ENCODE assay signal across 9 cellular contexts in genomic region chr14:44966601-44967336, GRCh38. TPM values are rescaled to one million over a fixed set of nuclear protein-coding genes. Genes with fewer than 3 reads are reported as not detected.
DNase-seq lines count a peak whose midpoint lies in the region; ATAC-seq, FAIRE-seq and TF ChIP-seq lines count a peak whose summit lies in the region.
"Had no signal": no experiment of that assay in that cellular context is flagged by ENCODE, and none has a peak within 500 bp of the region (broad histone marks: within the 10 kb centered on the region; RNA-seq: fewer than 3 reads in every experiment).

No MANE protein-coding gene starts in this region.

- TF ChIP-seq EP300 in GM12878 (IDR thresholded peaks at IDR 0.05; ENCODE audit: borderline replicate concordance in 1 of 2, control insufficient read depth in 1 of 2, low read depth in 2 of 2, low read length in 2 of 2), result no peak

- CTCF ChIA-PET in AG04450 (lab: Charles Lee), result no interaction called here
- CTCF ChIA-PET in GM12878 (lab: Yijun Ruan, JAX), result interaction anchor here (0.7 kb wide), 1 partner anchor 287 kb away, joined by 3 read pairs; no protein-coding TSS in a partner anchor

- peaks cover 5% of the 10 kb centered on the region; the same call in 1 of the 2 replicates for H4K20me1 ChIP-seq in GM23338 (replicated peaks; ENCODE audit: insufficient read depth)
- no peaks in the 10 kb centered on the region for H4K20me1 ChIP-seq in GM12878 (ENCODE audit: control insufficient read depth, insufficient read depth)

- H3K9me3 ChIP-seq in AG04450 (ENCODE audit: control insufficient read depth, insufficient read depth, low read length) (no peaks in the 10 kb centered on the region; the same call in 1 of the 2 replicates), GM12878 (replicated peaks; ENCODE audit: control insufficient read depth, insufficient read depth, low read length) (peaks cover 4% of the 10 kb centered on the region; the same call in 2 of the 3 replicates)

- no peak overlapping the region for H3K27ac ChIP-seq in AG04450 (ENCODE audit: low read depth, low read length)
- no peak overlapping the region for H3K27ac ChIP-seq in GM23338 (ENCODE audit: low read depth)
- H3K27ac ChIP-seq in GM12878 (ENCODE audit: control insufficient read depth, insufficient read depth), result peak overlapping the region; percentile 15; the same call in 1 of the 2 replicates

- H3K9me2 ChIP-seq in GM23338 (ENCODE audit: insufficient read depth), result no peaks in the 10 kb centered on the region

- no peak for ATAC-seq in GM23338
- ATAC-seq in GM12878, result no peak
- no peak for ATAC-seq in left colon

- TF ChIP-seq CTCF in AG04450 (IDR thresholded peaks at IDR 0.05; ENCODE audit: low read depth, low read length), result no peak
- no peak for TF ChIP-seq CTCF in GM23338 (conservative IDR thresholded peaks at IDR 0.05; ENCODE audit: low read depth in 2 of 2)
- TF ChIP-seq CTCF in GM12878 (IDR thresholded peaks at IDR 0.05 in 2 of 3, conservative IDR thresholded peaks at IDR 0.05 in 1 of 3; ENCODE audit: control insufficient read depth in 2 of 3, extremely low read depth in 1 of 3, insufficient read depth in 1 of 3, low read depth in 3 of 3, low read length in 3 of 3), result no peak
- no peak for TF ChIP-seq CTCF in mesothelial cell of epicardium (IDR thresholded peaks at IDR 0.05; ENCODE audit: unreplicated experiment)

- H3K9me3 Mint-ChIP-seq in GM23338 (no peaks in the 10 kb centered on the region), mesothelial cell of epicardium (peaks cover 26% of the 10 kb centered on the region)

- peak overlapping the region; percentile 58 for H3K4me3 Mint-ChIP-seq in GM23338
- H3K4me3 Mint-ChIP-seq in mesothelial cell of epicardium, result peak overlapping the region; percentile 42

- intact Hi-C loops in GM12878 (cut with micrococcal nuclease; ENCODE audit: unreplicated experiment), result no loop called here
- intact Hi-C loops in left colon (cut with DNase I, micrococcal nuclease), result loop anchor here in 1 of 2 donors (10.0 kb wide), 2 partner anchors 118 to 168 kb away; partner anchors contain the start of genes FANCM, FKBP3 and PRPF39

- RAD21 ChIA-PET in GM12878 (lab: Charles Lee; ENCODE audit: unreplicated experiment), result no interaction called here

- H3K4me3 ChIP-seq in AG04450 (ENCODE audit: low read depth, low read length), result peak overlapping the region; percentile 45
- H3K4me3 ChIP-seq in GM23338, result peak overlapping the region; percentile 41
- peak overlapping the region; percentile 60 for H3K4me3 ChIP-seq in GM12878

- DNase-seq in AG04450 (ENCODE audit: low read depth, low spot score) (no peak), GM23338 (ENCODE audit: low spot score) (no peak), GM12878 (ENCODE audit: low read depth, low spot score) (no peak), mesothelial cell of epicardium (ENCODE audit: low spot score in 2 of 2, unreplicated experiment in 2 of 2) (no peak), NCI-H1105 treated with DMSO at 0.1 percent for 48 hours (lab: John Stamatoyannopoulos, UW) (no peak), HT-29 (ENCODE audit: low spot score) (no peak), left colon (no peak), NCI-H187 treated with DMSO at 0.1 percent for 48 hours (lab: John Stamatoyannopoulos, UW) (no peak)
- DNase-seq: NCI-H510A treated with DMSO at 0.1 percent for 48 hours had no signal

- WGBS in GM12878 (ENCODE audit: insufficient coverage, insufficient replicate concordance, low lambda C conversion rate, missing lambda C conversion rate), result 71% methylated on average over 4 of the region's 4 CpGs

- H3K27me3 Mint-ChIP-seq in GM23338 (ENCODE audit: insufficient read depth, low read depth, poor library complexity) (peaks cover 2% of the 10 kb centered on the region), mesothelial cell of epicardium (ENCODE audit: low read depth) (no peaks in the 10 kb centered on the region)

- BruUV-seq in GM12878 (replicated peaks; lab: Mats Ljungman, UMichigan), result no TSS peak

- H3K36me3 ChIP-seq in GM23338 (ENCODE audit: insufficient read depth), result no peaks in the 10 kb centered on the region
- H3K36me3 ChIP-seq in GM12878 (ENCODE audit: control insufficient read depth in 2 of 2, insufficient read depth in 2 of 2, low read length in 1 of 2), result no peaks in the 10 kb centered on the region

- no peak overlapping the region for H2AFZ ChIP-seq in GM23338
- H2AFZ ChIP-seq in GM12878 (ENCODE audit: control insufficient read depth, low read depth, low read length), result no peak overlapping the region

- H3K36me3 Mint-ChIP-seq in GM23338 (ENCODE audit: low read depth), result peaks cover 16% of the 10 kb centered on the region; the same call in 2 of the 3 replicates
- H3K36me3 Mint-ChIP-seq in mesothelial cell of epicardium, result peaks cover 40% of the 10 kb centered on the region

- H3K27me3 ChIP-seq in AG04450 (ENCODE audit: control insufficient read depth, insufficient read depth, low read length) (no peaks in the 10 kb centered on the region), GM23338 (ENCODE audit: insufficient read depth) (no peaks in the 10 kb centered on the region), GM12878 (replicated peaks in 1 of 2; ENCODE audit: control insufficient read depth in 2 of 2, insufficient read depth in 2 of 2, low read length in 1 of 2) (no peaks in the 10 kb centered on the region)

- H3K4me1 ChIP-seq in GM23338 (ENCODE audit: insufficient read depth) (peaks cover 12% of the 10 kb centered on the region; the same call in 1 of the 2 replicates), GM12878 (ENCODE audit: control insufficient read depth, insufficient read depth, low read length) (no peaks in the 10 kb centered on the region; the same call in 1 of the 2 replicates)

- H3K4me2 ChIP-seq in GM23338 (peak overlapping the region; percentile 68), GM12878 (ENCODE audit: control insufficient read depth, insufficient read depth) (peak overlapping the region; percentile 75)

- no peak for FAIRE-seq in GM12878 (lab: Jason Lieb, UNC)

- in situ Hi-C loops in GM12878 (cut with MboI), result no loop called here

- no peaks in the 10 kb centered on the region for H3F3A ChIP-seq in GM23338 (replicated peaks; ENCODE audit: low read depth)

- POLR2A ChIA-PET in AG04450 (lab: Yijun Ruan, JAX) (no interaction called here), GM12878 (lab: Charles Lee) (interaction anchor here (1.0 kb wide), 1 partner anchor 13 kb away, joined by 3 read pairs; no protein-coding TSS in a partner anchor)

- SMC1A ChIA-PET in GM12878 (lab: Charles Lee; ENCODE audit: uncharacterized antibody, unreplicated experiment), result no interaction called here

- TF ChIP-seq POLR2A in GM12878 (IDR thresholded peaks at IDR 0.05; ENCODE audit: low read depth, low read length), result no peak

- H3K79me2 ChIP-seq in GM23338 (replicated peaks; ENCODE audit: insufficient read depth) (peaks cover 89% of the 10 kb centered on the region), GM12878 (ENCODE audit: control insufficient read depth, insufficient read depth, low read length) (peaks cover 88% of the 10 kb centered on the region)

- H3K4me1 Mint-ChIP-seq in GM23338 (peaks cover 22% of the 10 kb centered on the region; the same call in 2 of the 3 replicates), mesothelial cell of epicardium (peaks cover 54% of the 10 kb centered on the region)

- no peak overlapping the region; the same call in 1 of the 2 replicates for H3K9ac ChIP-seq in GM12878 (ENCODE audit: control insufficient read depth, insufficient read depth, low read length)

- no peak for TF ChIP-seq RAD21 in GM12878 (IDR thresholded peaks at IDR 0.05; ENCODE audit: insufficient read depth, low read depth, low read length)

- no peak overlapping the region for H3K27ac Mint-ChIP-seq in GM23338
- H3K27ac Mint-ChIP-seq in mesothelial cell of epicardium, result peak overlapping the region; percentile 26

RNA-seq across cellular contexts. Expression of gene TOGARAM1, which starts 4.8 kb away (rescaled TPM):
- polyA plus RNA-seq in AG04450 (2011; rRNA removed) (8.3 and 13.2 TPM in 2 replicates), GM23338 (2016; fragmentation: Nextera tagmentation; extraction: Ambion mirVana) (5.8 and 9.6 TPM in 2 replicates), GM12878 (2011; rRNA removed) (14.4 and 21.6 TPM in 2 replicates), GM12878 (2014; fragmentation: Illumina TruSeq; extraction: Trizol) (10.5 and 14.1 TPM in 2 replicates), GM12878 (2014; fragmentation: Nextera tagmentation; extraction: Ambion mirVana) (1 to 10 TPM; 2.1 to 2.6 TPM), GM12878 (2014; rRNA removed) (3.7 and 4.3 TPM in 2 replicates), GM12878 (2016; fragmentation: Nextera tagmentation; extraction: Ambion mirVana) (1 to 10 TPM; 7.2 to 7.6 TPM)
- polyA minus RNA-seq in AG04450 (2011; rRNA and poly(A)+ RNA removed), result 16.9 and 27.0 TPM in 2 replicates
- 9.8 and 10.8 TPM in 2 replicates for total RNA-seq in GM23338 (2014; rRNA removed; shearing (Covaris generic))
- 102 and 115 TPM in 2 replicates for total RNA-seq in GM12878 (2013; cell fraction: nucleolus; rRNA removed)
- total RNA-seq in GM12878 (2014; rRNA removed) (7.2 and 7.4 TPM in 2 replicates), GM12878 (2014; rRNA removed; fragmentation: Illumina TruSeq; extraction: Trizol) (10.6 and 11.4 TPM in 2 replicates), GM12878 (2021) (5.9 and 7.7 TPM in 2 replicates), mesothelial cell of epicardium (19.7 to 27.3 TPM (median 21.3 TPM) in 3 replicates), left colon (10 to 100 TPM; 11.0 to 13.6 TPM)
- polyA plus RNA-seq in GM12878 (2011; ENCODE audit: low read depth), result 2.3 TPM
- 4.5 and 4.9 TPM in 2 replicates for polyA plus RNA-seq in GM12878 (2011; cell fraction: cytosol; rRNA removed)
- polyA plus RNA-seq in GM12878 (2011; cell fraction: nucleus; rRNA removed), result 12.6 and 18.4 TPM in 2 replicates
- polyA plus RNA-seq in GM12878 (2012), result 4.0 and 7.2 TPM in 2 replicates
- polyA minus RNA-seq in GM12878 (2011; rRNA and poly(A)+ RNA removed), result 35.3 and 51.9 TPM in 2 replicates
- polyA minus RNA-seq in GM12878 (2011; cell fraction: cytosol; rRNA and poly(A)+ RNA removed), result 5.6 and 7.6 TPM in 2 replicates
- polyA minus RNA-seq in GM12878 (2011; cell fraction: nucleus; rRNA and poly(A)+ RNA removed), result 46.7 and 56.8 TPM in 2 replicates
- 4.9 and 7.4 TPM in 2 replicates for total RNA-seq in HT-29 (2014; rRNA removed; shearing (Covaris generic))

RNA-seq across cellular contexts. Expression of gene KLHL28, which starts 5.0 kb away (rescaled TPM):
- polyA plus RNA-seq in AG04450 (2011; rRNA removed) (4.8 and 5.9 TPM in 2 replicates), GM23338 (2016; fragmentation: Nextera tagmentation; extraction: Ambion mirVana) (5.3 and 7.7 TPM in 2 replicates), GM12878 (2011; rRNA removed) (9.8 and 13.2 TPM in 2 replicates), GM12878 (2014; fragmentation: Illumina TruSeq; extraction: Trizol) (5.5 and 6.1 TPM in 2 replicates), GM12878 (2014; fragmentation: Nextera tagmentation; extraction: Ambion mirVana) (1 to 10 TPM; 4.3 to 9.3 TPM), GM12878 (2014; rRNA removed) (1.7 and 2.7 TPM in 2 replicates), GM12878 (2016; fragmentation: Nextera tagmentation; extraction: Ambion mirVana) (1 to 10 TPM; 3.2 to 6.3 TPM)
- 16.4 and 21.7 TPM in 2 replicates for polyA minus RNA-seq in AG04450 (2011; rRNA and poly(A)+ RNA removed)
- 9.9 and 10.6 TPM in 2 replicates for total RNA-seq in GM23338 (2014; rRNA removed; shearing (Covaris generic))
- total RNA-seq in GM12878 (2013; cell fraction: nucleolus; rRNA removed), result 43.9 and 44.4 TPM in 2 replicates
- total RNA-seq in GM12878 (2014; rRNA removed) (4.0 and 4.5 TPM in 2 replicates), GM12878 (2014; rRNA removed; fragmentation: Illumina TruSeq; extraction: Trizol) (6.4 and 7.1 TPM in 2 replicates), GM12878 (2021) (6.5 and 6.6 TPM in 2 replicates), mesothelial cell of epicardium (14.8 to 17.3 TPM (median 16.5 TPM) in 3 replicates), left colon (10 to 100 TPM; 13.8 to 17.6 TPM)
- polyA plus RNA-seq in GM12878 (2011; ENCODE audit: low read depth), result 3.1 TPM
- polyA plus RNA-seq in GM12878 (2011; cell fraction: cytosol; rRNA removed), result 4.1 and 6.4 TPM in 2 replicates
- polyA plus RNA-seq in GM12878 (2011; cell fraction: nucleus; rRNA removed), result 6.4 and 6.6 TPM in 2 replicates
- 5.0 TPM in 2 replicates for polyA plus RNA-seq in GM12878 (2012)
- polyA minus RNA-seq in GM12878 (2011; rRNA and poly(A)+ RNA removed), result 36.6 and 42.8 TPM in 2 replicates
- 3.1 and 5.0 TPM in 2 replicates for polyA minus RNA-seq in GM12878 (2011; cell fraction: cytosol; rRNA and poly(A)+ RNA removed)
- 32.6 and 42.0 TPM in 2 replicates for polyA minus RNA-seq in GM12878 (2011; cell fraction: nucleus; rRNA and poly(A)+ RNA removed)
- 1.4 and 1.8 TPM in 2 replicates for total RNA-seq in HT-29 (2014; rRNA removed; shearing (Covaris generic))
